Comparison of ENCODE assay signal across 8 cellular contexts in genomic region chr6:131061041-131061770, GRCh38. TPM values are rescaled to one million over a fixed set of nuclear protein-coding genes. Genes with fewer than 3 reads are reported as not detected.
DNase-seq lines count a peak whose midpoint lies in the region; ATAC-seq and TF ChIP-seq lines count a peak whose summit lies in the region.

No MANE protein-coding gene starts in this region.

- ATAC-seq in Panc1, result no peak

- in situ Hi-C loops in Panc1 (cut with HindIII; ENCODE audit: low pct_unique_long_range_greater_than_20kb, low sequenced_read_pairs), result no loop called here

- H3K4me3 Mint-ChIP-seq in activated CD4-positive, alpha-beta T cell treated with anti-CD3 and anti-CD28 coated beads, Interleukin-2, amount 10 ng/mL, durations not matched to agents 7 days and 5 days, result peak overlapping the region; percentile 67

- H3K27me3 Mint-ChIP-seq in activated CD4-positive, alpha-beta T cell treated with anti-CD3 and anti-CD28 coated beads, Interleukin-2, amount 10 ng/mL, durations not matched to agents 7 days and 5 days, result peaks cover 16% of the 10 kb centered on the region

- POLR2A ChIA-PET in activated CD4-positive, alpha-beta T cell treated with anti-CD3 and anti-CD28 coated beads, Interleukin-2, amount 10 ng/mL, durations not matched to agents 7 days and 5 days (lab: Charles Lee), result no interaction called here
- POLR2A ChIA-PET in Panc1 (lab: Charles Lee), result no interaction called here

- peaks cover 3% of the 10 kb centered on the region for H3K9me3 Mint-ChIP-seq in activated CD4-positive, alpha-beta T cell treated with anti-CD3 and anti-CD28 coated beads, Interleukin-2, amount 10 ng/mL, durations not matched to agents 7 days and 5 days

- H3K9me3 ChIP-seq in Panc1 (ENCODE audit: control insufficient read depth, insufficient read depth, low read depth, low read length) (peaks cover 7% of the 10 kb centered on the region; the same call in 1 of the 2 replicates), esophagus muscularis mucosa (peaks cover 0 to 3% (median under 1%) of the 10 kb centered on the region in 4 donors)

- 48% methylated on average over 10 of the region's 10 CpGs for WGBS in esophagus muscularis mucosa

- H3K4me3 ChIP-seq in Panc1 (ENCODE audit: low read depth in 2 of 2, low read length in 2 of 2), result peak overlapping the region; percentile 83 to 89
- peak overlapping the region; percentile 91 to 98 (median 98) for H3K4me3 ChIP-seq in esophagus muscularis mucosa
- peak overlapping the region; percentile 7 for H3K4me3 ChIP-seq in retinal pigment epithelial cell (ENCODE audit: low read length)

- no peak for TF ChIP-seq EP300 in esophagus muscularis mucosa (IDR thresholded peaks at IDR 0.05)

- intact Hi-C loops in Panc1 (cut with micrococcal nuclease; ENCODE audit: unreplicated experiment) (loop anchor here (5.0 to 10.0 kb wide), 2 partner anchors 126 to 174 kb away; no protein-coding TSS in a partner anchor), esophagus muscularis mucosa (cut with DNase I) (loop anchor here (5.0 to 10.0 kb wide), 4 partner anchors 59 to 174 kb away; partner anchors contain the start of gene AKAP7)

- peaks cover 21% of the 10 kb centered on the region for H3K4me1 Mint-ChIP-seq in activated CD4-positive, alpha-beta T cell treated with anti-CD3 and anti-CD28 coated beads, Interleukin-2, amount 10 ng/mL, durations not matched to agents 7 days and 5 days

- BruUV-seq in Panc1 (replicated peaks; lab: Mats Ljungman, UMichigan), result no TSS peak

- H3K36me3 ChIP-seq in Panc1 (ENCODE audit: control insufficient read depth, insufficient read depth, low read length), result no peaks in the 10 kb centered on the region; the same call in 1 of the 2 replicates
- H3K36me3 ChIP-seq in esophagus muscularis mucosa, result no peaks in the 10 kb centered on the region

- CTCF ChIA-PET in activated CD4-positive, alpha-beta T cell treated with anti-CD3 and anti-CD28 coated beads, Interleukin-2, amount 10 ng/mL, durations not matched to agents 7 days and 5 days (lab: Charles Lee), result interaction anchor here (0.6 to 1.1 kb wide), 2 partner anchors 13 to 15 kb away, joined by 3 to 5 read pairs; no protein-coding TSS in a partner anchor
- CTCF ChIA-PET in Panc1 (lab: Charles Lee), result interaction anchor here (0.7 to 1.0 kb wide), 2 partner anchors 115 to 176 kb away, joined by 3 read pairs; no protein-coding TSS in a partner anchor

- peak overlapping the region; percentile 67 for H3K27ac Mint-ChIP-seq in activated CD4-positive, alpha-beta T cell treated with anti-CD3 and anti-CD28 coated beads, Interleukin-2, amount 10 ng/mL, durations not matched to agents 7 days and 5 days

- peak overlapping the region; percentile 93 for H3K27ac ChIP-seq in Panc1 (ENCODE audit: low read length)
- peak overlapping the region; percentile 81 to 92 (median 86) for H3K27ac ChIP-seq in esophagus muscularis mucosa (replicated peaks in 1 of 4)

- TF ChIP-seq CTCF in Panc1 (IDR thresholded peaks at IDR 0.05), result no peak
- TF ChIP-seq CTCF in esophagus muscularis mucosa (IDR thresholded peaks at IDR 0.05), result no peak
- TF ChIP-seq CTCF in retinal pigment epithelial cell (conservative IDR thresholded peaks at IDR 0.05; ENCODE audit: low read depth, low read length), result no peak

- no peak for DNase-seq in activated CD4-positive, alpha-beta T cell treated with anti-CD3 and anti-CD28 coated beads, Interleukin-2, amount 10 ng/mL, durations not matched to agents 7 days and 5 days
- DNase-seq in activated CD4-positive, alpha-beta T cell treated with anti-CD3 and anti-CD28 coated beads for 48 hours, result no peak
- DNase-seq in Panc1 (ENCODE audit: low read depth, low spot score) (no peak), esophagus muscularis mucosa (ENCODE audit: extremely low spot score) (no peak), retinal pigment epithelial cell (ENCODE audit: low read depth) (no peak), NCI-H510A treated with DMSO at 0.1 percent for 48 hours (lab: John Stamatoyannopoulos, UW) (no peak), NCI-H1930 (lab: John Stamatoyannopoulos, UW) (no peak)
- DNase-seq in stimulated activated CD4-positive, alpha-beta T cell treated with anti-CD3 and anti-CD28 coated beads, Interleukin-2, amount 100 ng/mL, for 24 hours, result no peak

- H3K27me3 ChIP-seq in Panc1 (ENCODE audit: control insufficient read depth, insufficient read depth, low read length), result no peaks in the 10 kb centered on the region
- no peaks in the 10 kb centered on the region for H3K27me3 ChIP-seq in esophagus muscularis mucosa

- TF ChIP-seq POLR2A in esophagus muscularis mucosa (IDR thresholded peaks at IDR 0.05; ENCODE audit: low read depth), result no peak

- no peaks in the 10 kb centered on the region for H3K36me3 Mint-ChIP-seq in activated CD4-positive, alpha-beta T cell treated with anti-CD3 and anti-CD28 coated beads, Interleukin-2, amount 10 ng/mL, durations not matched to agents 7 days and 5 days (ENCODE audit: low read depth)

- H3K4me1 ChIP-seq in Panc1 (ENCODE audit: control insufficient read depth, insufficient read depth, low read length), result peaks cover 38% of the 10 kb centered on the region
- peaks cover 7 to 33% (median 22%) of the 10 kb centered on the region in 4 donors for H3K4me1 ChIP-seq in esophagus muscularis mucosa

RNA-seq across cellular contexts. Expression of gene EPB41L2, which starts 1.8 kb away (rescaled TPM):
- 10 to 100 TPM; 20.2 to 25.2 TPM for total RNA-seq in activated CD4-positive, alpha-beta T cell treated with anti-CD3 and anti-CD28 coated beads, Interleukin-2, amount 10 ng/mL, durations not matched to agents 7 days and 5 days
- 199 TPM for total RNA-seq in Panc1 (2021; ENCODE audit: unreplicated experiment)
- 122 TPM for polyA plus RNA-seq in Panc1 (2012; ENCODE audit: insufficient read length)
- 10 to 100 TPM; 60.1 to 87.2 (median 67.4) TPM for total RNA-seq in esophagus muscularis mucosa

Comparison
In these comparisons a context has a peak if more than half of its experiments do, and no peak if none do; other contexts are left out.
1. H3K4me3 ChIP-seq: peak in every context shown above with its lines; median percentile 98 in esophagus muscularis mucosa; 86 in Panc1; 7 in retinal pigment epithelial cell.